ENCODE assay signal across 11 cellular contexts in genomic region chr15:79872358-79873017, GRCh38. TPM values are rescaled to one million over a fixed set of nuclear protein-coding genes. Genes with fewer than 3 reads are reported as not detected.
DNase-seq lines count a peak whose midpoint lies in the region; ATAC-seq and TF ChIP-seq lines count a peak whose summit lies in the region.
"Had no signal": no experiment of that assay in that cellular context is flagged by ENCODE, and none has a peak within 500 bp of the region (broad histone marks: within the 10 kb centered on the region; RNA-seq: fewer than 3 reads in every experiment).

No MANE protein-coding gene starts in this region.

- POLR2A ChIA-PET in Caco-2 (lab: Charles Lee) = no interaction called here

- H3K36me3 Mint-ChIP-seq in T-helper 1 cell treated with Interleukin-12 subunit alpha and Interleukin-12 subunit beta and Interleukin-4 antibody, amounts not matched to agents 30 μg/mL and 1 μg/mL, for 36 hours (ENCODE audit: low read depth) = peaks cover 71% of the 10 kb centered on the region
- H3K36me3 Mint-ChIP-seq in endodermal cell (ENCODE audit: low read depth) (peaks cover 79% of the 10 kb centered on the region), Caco-2 (ENCODE audit: insufficient read depth, unreplicated experiment) (peaks cover 57% of the 10 kb centered on the region)

- H3K4me1 Mint-ChIP-seq in T-helper 1 cell treated with Interleukin-12 subunit alpha and Interleukin-12 subunit beta and Interleukin-4 antibody, amounts not matched to agents 30 μg/mL and 1 μg/mL, for 36 hours (ENCODE audit: low read depth) = peaks cover 22% of the 10 kb centered on the region
- no peaks in the 10 kb centered on the region for H3K4me1 Mint-ChIP-seq in endodermal cell
- H3K4me1 Mint-ChIP-seq in Caco-2 (ENCODE audit: low read depth, unreplicated experiment) = no peaks in the 10 kb centered on the region

- H3K4me3 ChIP-seq in endodermal cell (ENCODE audit: low read length) = peak overlapping the region; percentile 54
- no peak overlapping the region for H3K4me3 ChIP-seq in Caco-2 (ENCODE audit: low read depth, low read length)
- H3K4me3 ChIP-seq: ascending aorta had no signal

- H3K27ac ChIP-seq in endodermal cell (ENCODE audit: low read depth, low read length) = no peak overlapping the region
- H3K27ac ChIP-seq: ascending aorta had no signal

- H3K27me3 Mint-ChIP-seq in T-helper 1 cell treated with Interleukin-12 subunit alpha and Interleukin-12 subunit beta and Interleukin-4 antibody, amounts not matched to agents 30 μg/mL and 1 μg/mL, for 36 hours (ENCODE audit: low read depth) = no peaks in the 10 kb centered on the region
- no peaks in the 10 kb centered on the region for H3K27me3 Mint-ChIP-seq in endodermal cell (ENCODE audit: insufficient read depth)
- no peaks in the 10 kb centered on the region for H3K27me3 Mint-ChIP-seq in Caco-2 (ENCODE audit: insufficient read depth, unreplicated experiment)
- H3K27me3 Mint-ChIP-seq: B cell had no signal

- WGBS in endodermal cell (ENCODE audit: insufficient coverage in 1 of 2, insufficient read length in 1 of 2), 2 experiments = 94 to 95% methylated on average over 8 of the region's 8 CpGs

- peaks cover 35% of the 10 kb centered on the region for H3K9me3 Mint-ChIP-seq in T-helper 1 cell treated with Interleukin-12 subunit alpha and Interleukin-12 subunit beta and Interleukin-4 antibody, amounts not matched to agents 30 μg/mL and 1 μg/mL, for 36 hours
- peaks cover 54% of the 10 kb centered on the region for H3K9me3 Mint-ChIP-seq in endodermal cell
- peaks cover 21% of the 10 kb centered on the region for H3K9me3 Mint-ChIP-seq in Caco-2 (ENCODE audit: unreplicated experiment)

- H3K27me3 ChIP-seq in endodermal cell (ENCODE audit: control insufficient read depth, insufficient read depth, low read length, poor library complexity, severe bottlenecking) = no peaks in the 10 kb centered on the region
- no peaks in the 10 kb centered on the region for H3K27me3 ChIP-seq in Caco-2 (replicated peaks; ENCODE audit: control insufficient read depth, insufficient read depth, low read length)
- H3K27me3 ChIP-seq: ascending aorta had no signal

- peaks cover 64% of the 10 kb centered on the region for H3K9me3 ChIP-seq in endodermal cell (ENCODE audit: control insufficient read depth, low read length)
- peaks cover 9% of the 10 kb centered on the region for H3K9me3 ChIP-seq in Caco-2
- H3K9me3 ChIP-seq: SK-N-SH had no signal

- TF ChIP-seq CTCF in endodermal cell (conservative IDR thresholded peaks at IDR 0.05) (no peak), Caco-2 (IDR thresholded peaks at IDR 0.05; ENCODE audit: insufficient read depth in 1 of 2, low read depth in 1 of 2, low read length in 1 of 2, severe bottlenecking in 1 of 2, unreplicated experiment in 1 of 2) (no peak)

- no peak for ATAC-seq in GM18868 (IDR thresholded peaks at IDR 0.05; ENCODE audit: unreplicated experiment)
- ATAC-seq in HG03108 (IDR thresholded peaks at IDR 0.05; ENCODE audit: unreplicated experiment) = no peak

- CTCF ChIA-PET in Caco-2 (lab: Charles Lee) = no interaction called here

- H3K9ac ChIP-seq in endodermal cell (ENCODE audit: extremely low read depth, low read length, poor library complexity, severe bottlenecking) = no peak overlapping the region
- H3K9ac ChIP-seq: SK-N-SH had no signal

- BruUV-seq in Caco-2 (replicated peaks; lab: Mats Ljungman, UMichigan) = no TSS peak

- H3K4me3 Mint-ChIP-seq in T-helper 1 cell treated with Interleukin-12 subunit alpha and Interleukin-12 subunit beta and Interleukin-4 antibody, amounts not matched to agents 30 μg/mL and 1 μg/mL, for 36 hours = peak overlapping the region; percentile 15
- no peak overlapping the region for H3K4me3 Mint-ChIP-seq in endodermal cell
- H3K4me3 Mint-ChIP-seq in Caco-2 (ENCODE audit: unreplicated experiment) = no peak overlapping the region
- H3K4me3 Mint-ChIP-seq: B cell had no signal

- intact Hi-C loops in Caco-2 (cut with micrococcal nuclease; ENCODE audit: unreplicated experiment) = no loop called here

- H3K4me1 ChIP-seq in endodermal cell (ENCODE audit: control insufficient read depth, insufficient read depth, low read length) = no peaks in the 10 kb centered on the region
- no peaks in the 10 kb centered on the region for H3K4me1 ChIP-seq in Caco-2
- H3K4me1 ChIP-seq: ascending aorta had no signal

- peaks cover 83% of the 10 kb centered on the region for H3K36me3 ChIP-seq in endodermal cell (ENCODE audit: control insufficient read depth, insufficient read depth, low read length)
- H3K36me3 ChIP-seq in Caco-2 (ENCODE audit: control insufficient read depth, insufficient read depth, low read length) = no peaks in the 10 kb centered on the region; the same call in none of the 2 replicates

- DNase-seq in activated gamma-delta T cell treated with Interleukin-2 at 50 U/mL for 16 hours = peak; percentile 31
- no peak for DNase-seq in activated gamma-delta T cell (lab: John Stamatoyannopoulos, UW)
- DNase-seq in endodermal cell = peak; percentile 49
- peak in 5 of 6 experiments; percentile 2 to 52 (median 11) for DNase-seq in stimulated activated naive CD4-positive, alpha-beta T cell (lab: John Stamatoyannopoulos, UW)
- DNase-seq in Caco-2 = no peak
- DNase-seq: SK-N-SH had no signal

- peak overlapping the region; percentile 47 for H3K27ac Mint-ChIP-seq in T-helper 1 cell treated with Interleukin-12 subunit alpha and Interleukin-12 subunit beta and Interleukin-4 antibody, amounts not matched to agents 30 μg/mL and 1 μg/mL, for 36 hours
- H3K27ac Mint-ChIP-seq in endodermal cell (peak overlapping the region; percentile 65), Caco-2 (ENCODE audit: unreplicated experiment) (no peak overlapping the region)
- H3K27ac Mint-ChIP-seq: B cell had no signal

RNA-seq across cellular contexts. Expression of gene MTHFS, which starts 24.3 kb away (rescaled TPM):
- total RNA-seq in endodermal cell (10 to 100 TPM; 28.2 to 33.6 TPM), Caco-2 (2022) (45.1 and 48.2 TPM in 2 replicates)
- polyA plus RNA-seq in endodermal cell (2013, experiment 1 of 2) = 21.2 TPM
- polyA plus RNA-seq in endodermal cell (2013, experiment 2 of 2) = 19.2 TPM

Comparison
In these comparisons a context has a peak if more than half of its experiments do, and no peak if none do; other contexts are left out.
1. DNase-seq: peak in activated gamma-delta T cell treated with Interleukin-2 at 50 U/mL for 16 hours (single experiment), endodermal cell (single experiment) and stimulated activated naive CD4-positive, alpha-beta T cell (5 of 6); none in activated gamma-delta T cell (single experiment) and Caco-2 (0 of 2).